Comparison of ENCODE assay signal across 22 cellular contexts in the genomic region with DNA sequence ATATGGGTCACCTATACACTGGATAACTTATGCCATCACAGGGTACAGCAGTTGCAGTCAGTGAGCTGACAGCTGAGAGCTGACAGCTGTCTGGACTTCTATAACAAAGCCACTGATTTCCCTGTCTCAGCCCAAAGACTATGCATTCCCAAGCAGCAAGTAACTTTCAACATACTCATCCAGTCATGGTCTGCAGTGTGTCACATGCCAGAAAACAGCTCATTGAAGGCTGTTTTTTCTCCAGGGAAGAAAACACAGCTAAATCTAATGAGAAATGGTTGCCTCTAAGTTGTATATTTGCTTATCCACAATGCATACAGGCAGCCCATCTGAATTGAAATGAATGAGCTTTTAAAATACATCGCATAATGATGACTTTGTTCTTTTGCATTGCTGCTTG. TPM values are rescaled to one million over a fixed set of nuclear protein-coding genes. Genes with fewer than 3 reads are reported as not detected.
DNase-seq lines count a peak whose midpoint lies in the region; TF ChIP-seq lines count a peak whose summit lies in the region.
"Had no signal": no experiment of that assay in that cellular context is flagged by ENCODE, and none has a peak within 500 bp of the region (broad histone marks: within the 10 kb centered on the region; RNA-seq: fewer than 3 reads in every experiment).

No MANE protein-coding gene starts in this region.

- H3K4me1 ChIP-seq in osteoblast (ENCODE audit: insufficient read depth, low read length), result no peaks in the 10 kb centered on the region
- no peaks in the 10 kb centered on the region for H3K4me1 ChIP-seq in H9 (ENCODE audit: insufficient read depth, low read length)
- H3K4me1 ChIP-seq: adrenal gland, pancreas, upper lobe of left lung had no signal

- H3T11ph ChIP-seq in H9 (ENCODE audit: low read length), result no peak overlapping the region

- H3K23me2 ChIP-seq in H9 (ENCODE audit: insufficient read length, low read depth, low read length, poor library complexity, severe bottlenecking), result no peaks in the 10 kb centered on the region

- H3K9ac ChIP-seq in H9 (ENCODE audit: extremely low read depth, insufficient read length, low read length), result no peak overlapping the region

- no peak overlapping the region for H4K5ac ChIP-seq in H9 (ENCODE audit: insufficient read length, low read depth, low read length)

- H2AFZ ChIP-seq in osteoblast (ENCODE audit: low read length), result no peak overlapping the region
- H2AFZ ChIP-seq in H9 (ENCODE audit: low read length), result no peak overlapping the region

- H3K9me3 ChIP-seq in osteoblast (ENCODE audit: low read depth, low read length), result no peaks in the 10 kb centered on the region
- H3K9me3 ChIP-seq in H9 (ENCODE audit: control insufficient read depth, low read depth, low read length), result peaks cover 23% of the 10 kb centered on the region
- H3K9me3 ChIP-seq: adrenal gland, pancreas, upper lobe of left lung had no signal

- no peak overlapping the region for H3K4ac ChIP-seq in H9 (ENCODE audit: low read depth, low read length)

- no peak overlapping the region for H3K27ac Mint-ChIP-seq in H9
- H3K27ac Mint-ChIP-seq: naive thymus-derived CD8-positive, alpha-beta T cell had no signal

- no peaks in the 10 kb centered on the region; the same call in none of the 2 replicates for H3K27me3 Mint-ChIP-seq in H9 (ENCODE audit: low read depth)

- DNase-seq in GM04504 (ENCODE audit: low read depth) (peak; percentile 1), astrocyte of the hippocampus (ENCODE audit: low read depth, low spot score) (peak; percentile 27), fibroblast of villous mesenchyme (ENCODE audit: low read depth) (peak; percentile 34), osteoblast (ENCODE audit: insufficient read length, low spot score, missing footprints) (peak; percentile 51), NCI-H1417 (lab: John Stamatoyannopoulos, UW) (no peak), H9 (no peak), NCI-H226 (no peak)
- no peak for DNase-seq in stimulated activated naive CD4-positive, alpha-beta T cell treated with Interleukin-2 at 50 U/mL for 16 hours (lab: John Stamatoyannopoulos, UW)
- DNase-seq: activated CD4-positive, alpha-beta T cell treated with anti-CD3 and anti-CD28 coated beads for 48 hours; activated effector memory CD4-positive, alpha-beta T cell treated with Interleukin-2 at 50 U/mL for 16 hours; adrenal gland; DND-41; glutamatergic neuron; GOT3; mammary epithelial cell; naive thymus-derived CD8-positive, alpha-beta T cell; NCI-H1436 treated with DMSO at 0.1 percent for 48 hours; NCI-H526; pancreas; stimulated activated CD4-positive, alpha-beta T cell treated with anti-CD3 and anti-CD28 coated beads, Interleukin-4, amount 100 ng/mL, for 24 hours; upper lobe of left lung had no signal

- H4K8ac ChIP-seq in H9 (replicated peaks; ENCODE audit: insufficient read length, low read depth, low read length), result no peak overlapping the region

- H2AK5ac ChIP-seq in H9 (ENCODE audit: insufficient read length, low read length), result no peak overlapping the region

- peaks cover 15% of the 10 kb centered on the region for H3K27me3 ChIP-seq in osteoblast (ENCODE audit: insufficient read depth, low read length)
- no peaks in the 10 kb centered on the region for H3K27me3 ChIP-seq in H9 (ENCODE audit: insufficient read depth, low read length)
- H3K27me3 ChIP-seq: upper lobe of left lung had no signal

- no peaks in the 10 kb centered on the region for H3K4me1 Mint-ChIP-seq in H9
- H3K4me1 Mint-ChIP-seq: naive thymus-derived CD8-positive, alpha-beta T cell had no signal

- no peak overlapping the region for H2BK12ac ChIP-seq in H9 (ENCODE audit: insufficient read length, low read depth, low read length)

- TF ChIP-seq CTCF in fibroblast of villous mesenchyme (IDR thresholded peaks at IDR 0.05; ENCODE audit: insufficient read depth, low read depth, low read length), result no peak
- TF ChIP-seq CTCF in osteoblast (IDR thresholded peaks at IDR 0.05; ENCODE audit: extremely low read depth, low read depth, low read length), result no peak
- TF ChIP-seq CTCF in H9 (conservative IDR thresholded peaks at IDR 0.05), result no peak

- no peak overlapping the region for H3K56ac ChIP-seq in H9 (ENCODE audit: insufficient read length, low read depth, low read length)

- H4K91ac ChIP-seq in H9 (ENCODE audit: insufficient read length, low read depth, low read length), result no peak overlapping the region

- H3K18ac ChIP-seq in H9 (ENCODE audit: insufficient read length, low read depth, low read length), result no peak overlapping the region

- no peak overlapping the region for H2BK5ac ChIP-seq in H9 (ENCODE audit: insufficient read length, low read length)

- H3K27ac ChIP-seq in osteoblast (ENCODE audit: low read depth, low read length) (no peak overlapping the region), H9 (ENCODE audit: insufficient read length, low read depth, low read length) (no peak overlapping the region)
- H3K27ac ChIP-seq: adrenal gland, pancreas, upper lobe of left lung had no signal

- H2BK120ac ChIP-seq in H9 (ENCODE audit: low read depth, low read length, poor library complexity, severe bottlenecking), result no peak overlapping the region

- no peak overlapping the region for H3K23ac ChIP-seq in H9 (ENCODE audit: insufficient read length, low read depth, low read length)

- H3K4me2 ChIP-seq in osteoblast (ENCODE audit: insufficient read depth, low read length), result no peak overlapping the region
- H3K4me2 ChIP-seq in H9 (ENCODE audit: insufficient read depth, insufficient read length, low read length), result no peak overlapping the region

- no peaks in the 10 kb centered on the region; a peak in 1 of 7 replicates for H3K36me3 Mint-ChIP-seq in H9 (ENCODE audit: insufficient read depth in 1 of 3, low read depth in 3 of 3)
- H3K36me3 Mint-ChIP-seq: naive thymus-derived CD8-positive, alpha-beta T cell had no signal

- no peak overlapping the region for H3K4me3 Mint-ChIP-seq in H9
- H3K4me3 Mint-ChIP-seq: naive thymus-derived CD8-positive, alpha-beta T cell had no signal

- H4K20me1 ChIP-seq in osteoblast (ENCODE audit: insufficient read depth, low read length) (no peaks in the 10 kb centered on the region), H9 (ENCODE audit: control insufficient read depth, insufficient read depth, insufficient read length) (no peaks in the 10 kb centered on the region)

- no peak overlapping the region for H2BK20ac ChIP-seq in H9 (ENCODE audit: low read depth, low read length, poor library complexity, severe bottlenecking)

- H3K36me3 ChIP-seq in osteoblast (ENCODE audit: insufficient read depth, low read length), result no peaks in the 10 kb centered on the region
- H3K36me3 ChIP-seq: adrenal gland, pancreas, upper lobe of left lung had no signal

- H3K14ac ChIP-seq in H9 (ENCODE audit: insufficient read depth, low read length), result no peak overlapping the region

- H3K79me2 ChIP-seq in osteoblast (ENCODE audit: insufficient read depth, low read length) (no peaks in the 10 kb centered on the region), H9 (ENCODE audit: insufficient read depth, low read length) (no peaks in the 10 kb centered on the region)

- H3K4me3 ChIP-seq in fibroblast of villous mesenchyme (ENCODE audit: low read depth, low read length), result no peak overlapping the region
- H3K4me3 ChIP-seq in osteoblast (ENCODE audit: insufficient read depth, low read length), result no peak overlapping the region
- H3K4me3 ChIP-seq: adrenal gland, pancreas, upper lobe of left lung had no signal

- H3K79me1 ChIP-seq in H9 (ENCODE audit: insufficient read depth, low read depth, low read length, poor library complexity, severe bottlenecking), result no peaks in the 10 kb centered on the region

- H2BK15ac ChIP-seq in H9 (ENCODE audit: low read depth, low read length), result no peak overlapping the region

- peaks cover 52 to 58% of the 10 kb centered on the region in 2 experiments for H3K9me3 Mint-ChIP-seq in H9
- H3K9me3 Mint-ChIP-seq: naive thymus-derived CD8-positive, alpha-beta T cell had no signal

- WGBS in H9 (ENCODE audit: extremely low coverage, insufficient read length, low lambda C conversion rate), result no CpG with 5 or more reads among the region's 1 CpG

RNA-seq across cellular contexts. Expression of a gene that starts 6.3 kb away (rescaled TPM):
- total RNA-seq in fibroblast of villous mesenchyme, result not detected in 2 replicates
- total RNA-seq in osteoblast, result not detected in 2 replicates
- not detected in 2 replicates for total RNA-seq in H9 (2021)
- total RNA-seq: naive thymus-derived CD8-positive, alpha-beta T cell; skeletal muscle tissue; upper lobe of left lung had no signal

RNA-seq across cellular contexts. Expression of a gene that starts 48.5 kb away (rescaled TPM):
- total RNA-seq in fibroblast of villous mesenchyme (not detected in 2 replicates), osteoblast (not detected in 2 replicates), H9 (2021) (not detected in 2 replicates)
- total RNA-seq: adrenal gland; mammary epithelial cell; naive thymus-derived CD8-positive, alpha-beta T cell; pancreas; skeletal muscle tissue; upper lobe of left lung had no signal

Comparison
In these comparisons a context has a peak if more than half of its experiments do, and no peak if none do; other contexts are left out.
1. DNase-seq: peak in GM04504 (single experiment), astrocyte of the hippocampus (single experiment), fibroblast of villous mesenchyme (single experiment) and osteoblast (single experiment); none in NCI-H1417 (0 of 3), stimulated activated naive CD4-positive, alpha-beta T cell treated with Interleukin-2 at 50 U/mL for 16 hours (single experiment), H9 (single experiment) and NCI-H226 (single experiment).